ENCODE assay signal across 11 cellular contexts in the genomic region with DNA sequence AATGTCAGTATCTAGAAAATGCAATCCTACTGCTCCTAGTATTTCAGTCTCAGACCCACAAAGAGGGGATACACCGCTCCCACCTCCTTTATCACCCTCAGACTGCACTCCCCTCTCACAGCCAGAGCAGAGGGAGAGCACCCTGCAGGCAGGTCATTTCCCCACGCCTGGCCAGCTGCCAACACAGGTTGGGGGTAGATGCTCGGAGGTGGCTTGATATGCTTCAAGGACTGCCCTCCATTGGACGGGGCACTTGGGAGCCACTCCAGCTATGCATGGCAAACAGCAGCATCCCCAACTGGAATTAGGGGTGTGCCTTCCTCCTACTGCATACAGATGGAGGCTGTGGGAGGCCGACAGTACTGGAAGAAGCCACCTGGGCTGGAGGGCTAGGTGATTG. TPM values are rescaled to one million over a fixed set of nuclear protein-coding genes. Genes with fewer than 3 reads are reported as not detected.
"Had no signal": no experiment of that assay in that cellular context is flagged by ENCODE, and none has a peak within 500 bp of the region (broad histone marks: within the 10 kb centered on the region; RNA-seq: fewer than 3 reads in every experiment).

No MANE protein-coding gene starts in this region.

- ATAC-seq: GM23338, HCT116 had no signal

- H3K4me2 ChIP-seq: GM23338 had no signal

- H3K9ac ChIP-seq: GM23248 had no signal

- H3K4me1 ChIP-seq: HAP-1 had no signal

- H3K36me3 ChIP-seq: HAP-1 had no signal

- H3K27ac ChIP-seq: GM23248 had no signal

- H3K9me3 Mint-ChIP-seq: GM23338, HFFc6 had no signal

- H3K9me3 ChIP-seq: HAP-1 had no signal

- FAIRE-seq: H1, H54 had no signal

- H3K4me3 ChIP-seq: GM23248, GM23338, HAP-1 had no signal

- DNase-seq: GM23248, GOT3, H7, H9, HCEC 1CT, HFFc6 had no signal

- H3K4me3 Mint-ChIP-seq: GM23338, H9, HFFc6 had no signal

- H3K27ac Mint-ChIP-seq: GM23338, HFFc6 had no signal

- H2AFZ ChIP-seq: GM23248, GM23338 had no signal

RNA-seq across cellular contexts. Expression of a gene that starts 41.9 kb away (rescaled TPM):
- total RNA-seq: GM23248 had no signal
- polyA plus RNA-seq: GM23248 had no signal
